In genomic region chr11:1888811-1889526, GRCh38 we compare ENCODE assay signal across 1 cellular context.
TF ChIP-seq lines count a peak whose summit lies in the region.

No MANE protein-coding gene starts in this region.

TF ChIP-seq in HepG2, 621 proteins besides CTCF, POLR2A, EP300 and RAD21:
- TF ChIP-seq CBX2 (IDR thresholded peaks at IDR 0.05; ENCODE audit: low read depth, low read length) (no peak), CBX2 (CRISPR knock-in tag; IDR thresholded peaks at IDR 0.05; ENCODE audit: low read depth) (no peak), ZNF841 (CRISPR knock-in tag; IDR thresholded peaks at IDR 0.05; ENCODE audit: borderline replicate concordance) (no peak), KAT8 (CRISPR knock-in tag; IDR thresholded peaks at IDR 0.05) (no peak), ZFP62 (CRISPR knock-in tag; IDR thresholded peaks at IDR 0.05) (no peak)
TF ChIP-seq in HepG2: peak in this region for 0.
